7 cellular contexts compared by ENCODE assay signal in the genomic region with DNA sequence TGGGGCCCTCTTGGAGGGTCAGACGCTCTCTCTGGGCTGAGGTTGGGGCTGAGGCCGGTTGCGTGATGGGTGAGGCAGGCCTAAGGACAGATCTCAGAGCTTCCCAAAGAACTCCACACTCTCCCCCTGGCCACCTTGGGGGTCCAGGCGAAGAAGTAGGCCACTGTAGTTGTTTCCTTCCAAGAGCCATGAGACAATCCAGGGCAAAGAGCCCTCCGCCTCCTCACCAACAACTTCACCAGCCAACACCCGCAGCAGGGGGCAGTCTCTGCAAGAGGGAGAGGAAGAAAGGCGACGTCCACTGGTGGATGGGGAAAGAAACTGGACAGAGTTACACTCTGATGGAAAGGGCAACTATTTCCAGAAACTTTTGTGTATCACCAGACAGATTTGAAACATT. TPM values are rescaled to one million over a fixed set of nuclear protein-coding genes. Genes with fewer than 3 reads are reported as not detected.
DNase-seq lines count a peak whose midpoint lies in the region; ATAC-seq and TF ChIP-seq lines count a peak whose summit lies in the region.
"Had no signal": no experiment of that assay in that cellular context is flagged by ENCODE, and none has a peak within 500 bp of the region (broad histone marks: within the 10 kb centered on the region; RNA-seq: fewer than 3 reads in every experiment).

No MANE protein-coding gene starts in this region.

- ATAC-seq in RWPE2 (ENCODE audit: low read depth): peak; percentile 66
- peak; percentile 89 for ATAC-seq in left colon
- no peak for ATAC-seq in GM21390 (IDR thresholded peaks at IDR 0.05; ENCODE audit: unreplicated experiment)
- ATAC-seq in T-helper 17 cell: no peak
- no peak for ATAC-seq in HG03135 (IDR thresholded peaks at IDR 0.05; ENCODE audit: unreplicated experiment)

- intact Hi-C loops in left colon (cut with DNase I, micrococcal nuclease): loop anchor here (10.0 kb wide), 1 partner anchor 59 kb away; the partner anchor contains the start of genes CD14 (in 2 of the 2) and TMCO6 (in 2 of the 2)

- H3K4me3 Mint-ChIP-seq in T-helper 17 cell: no peak overlapping the region

- peaks cover 3% of the 10 kb centered on the region for H3K36me3 Mint-ChIP-seq in T-helper 17 cell (ENCODE audit: low read depth)

- H3K4me1 Mint-ChIP-seq in T-helper 17 cell: peaks cover 5% of the 10 kb centered on the region

- DNase-seq in COLO668 (lab: John Stamatoyannopoulos, UW; ENCODE audit: unreplicated experiment) (peak; percentile 14), RWPE2 (ENCODE audit: low spot score) (no peak), left colon (peak; percentile 67 to 76), T-helper 17 cell (no peak)

- no peaks in the 10 kb centered on the region for H3K36me3 ChIP-seq in RWPE2 (ENCODE audit: low read depth)
- H3K36me3 ChIP-seq: SJCRH30 had no signal

- no peaks in the 10 kb centered on the region for H3K9me3 ChIP-seq in RWPE2 (ENCODE audit: severe bottlenecking)
- no peaks in the 10 kb centered on the region for H3K9me3 ChIP-seq in T-helper 17 cell (ENCODE audit: control insufficient read depth, low read length, poor library complexity, severe bottlenecking)
- H3K9me3 ChIP-seq: SJCRH30 had no signal

- H3K27me3 ChIP-seq in RWPE2 (ENCODE audit: insufficient read depth, poor library complexity, severe bottlenecking): no peaks in the 10 kb centered on the region
- H3K27me3 ChIP-seq: SJCRH30 had no signal

- no peaks in the 10 kb centered on the region for H3K27me3 Mint-ChIP-seq in T-helper 17 cell

- peak; percentile 57 for TF ChIP-seq CTCF in RWPE2 (IDR thresholded peaks at IDR 0.05; ENCODE audit: poor library complexity, severe bottlenecking)

- no peak overlapping the region for H3K27ac Mint-ChIP-seq in T-helper 17 cell

- no peaks in the 10 kb centered on the region for H3K4me1 ChIP-seq in RWPE2 (ENCODE audit: insufficient read depth, poor library complexity, severe bottlenecking)
- H3K4me1 ChIP-seq: SJCRH30 had no signal

- no peak overlapping the region for H3K4me3 ChIP-seq in RWPE2 (ENCODE audit: severe bottlenecking)
- H3K4me3 ChIP-seq: SJCRH30 had no signal

- no peak overlapping the region for H3K27ac ChIP-seq in RWPE2 (ENCODE audit: poor library complexity, severe bottlenecking)
- H3K27ac ChIP-seq: SJCRH30 had no signal

RNA-seq across cellular contexts. Expression of gene SLC35A4, which starts 10.7 kb away (rescaled TPM):
- total RNA-seq in left colon (100 to 1,000 TPM in 1 of 2 donors, 10 to 100 TPM in 1; 89.7 to 121 TPM), T-helper 17 cell (10 to 100 TPM; 43.2 to 45.0 TPM)

RNA-seq across cellular contexts. Expression of gene APBB3, which starts 10.9 kb away (rescaled TPM):
- total RNA-seq in left colon (10 to 100 TPM; 19.6 to 26.5 TPM), T-helper 17 cell (10 to 100 TPM; 47.5 to 59.0 TPM)

RNA-seq across cellular contexts. Expression of gene SRA1, which starts 18.0 kb away (rescaled TPM):
- total RNA-seq in left colon: 10 to 100 TPM; 25.1 to 39.0 TPM
- 10 to 100 TPM; 29.9 to 33.2 TPM for total RNA-seq in T-helper 17 cell

RNA-seq across cellular contexts. Expression of gene EIF4EBP3, which starts 27.8 kb away (rescaled TPM):
- 10 to 100 TPM; 27.2 to 32.9 TPM for total RNA-seq in left colon
- 10 to 100 TPM in 1 of 2 donors, 1 to 10 TPM in 1; 9.1 to 14.0 TPM for total RNA-seq in T-helper 17 cell

RNA-seq across cellular contexts. Expression of gene CD14, which starts 57.7 kb away (rescaled TPM):
- total RNA-seq in left colon (10 to 100 TPM; 35.5 to 65.7 TPM), T-helper 17 cell (1 to 10 TPM; 1.4 to 9.2 TPM)

Comparison
In these comparisons a context has a peak if more than half of its experiments do, and no peak if none do; other contexts are left out.
1. DNase-seq: peak in COLO668 (single experiment) and left colon (2 of 2); none in RWPE2 (single experiment) and T-helper 17 cell (0 of 3).
2. ATAC-seq: peak in RWPE2 (single experiment) and left colon (single experiment); none in GM21390 (single experiment), T-helper 17 cell (single experiment) and HG03135 (single experiment).